Comparison of ENCODE assay signal across 1 cellular context in the genomic region with DNA sequence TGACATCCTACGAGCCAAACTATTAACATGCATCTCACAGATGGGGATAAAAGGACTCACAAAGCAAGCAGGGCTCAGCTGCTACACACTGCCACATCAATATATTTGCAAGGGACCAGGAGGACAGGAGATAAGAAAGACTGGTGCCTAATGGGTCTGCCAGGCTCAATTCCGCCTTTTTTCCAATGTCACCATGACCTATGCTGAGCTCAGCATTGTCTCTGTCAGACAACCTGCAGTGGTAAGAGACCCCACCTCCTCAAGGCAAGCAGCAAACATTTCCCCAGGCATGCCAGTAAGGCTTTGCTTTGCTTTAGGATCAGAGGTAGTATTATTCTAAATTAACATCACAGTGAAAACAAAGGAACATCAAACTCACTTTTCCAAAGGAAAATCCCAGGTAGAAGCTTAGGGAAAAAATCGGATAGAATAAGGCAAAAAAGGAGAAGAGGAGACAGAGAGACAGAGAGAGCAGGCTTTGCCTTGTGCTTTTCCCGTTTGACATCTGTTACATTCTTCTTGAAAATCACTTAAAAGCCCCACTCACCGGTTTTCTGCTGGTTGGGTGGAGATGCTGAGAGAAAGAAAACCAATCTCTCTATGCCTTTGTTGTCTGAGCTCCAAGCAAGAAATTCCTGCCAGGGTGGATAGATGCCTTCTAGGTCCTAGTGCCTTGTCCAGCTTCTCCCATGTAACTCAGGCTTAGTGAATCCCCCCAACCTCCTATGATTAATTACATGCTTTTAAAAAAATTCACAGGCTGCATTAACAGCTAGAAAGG.
TF ChIP-seq lines count a peak whose summit lies in the region.

A gene (minus strand): TSS at position 602 of the 781 bp plus-strand sequence. CDS start 1,794 bp downstream, outside the sequence.

TF ChIP-seq in WTC11, 78 proteins besides CTCF, POLR2A, EP300 and RAD21 (continued from another document):
- TF ChIP-seq, protein P1, sequence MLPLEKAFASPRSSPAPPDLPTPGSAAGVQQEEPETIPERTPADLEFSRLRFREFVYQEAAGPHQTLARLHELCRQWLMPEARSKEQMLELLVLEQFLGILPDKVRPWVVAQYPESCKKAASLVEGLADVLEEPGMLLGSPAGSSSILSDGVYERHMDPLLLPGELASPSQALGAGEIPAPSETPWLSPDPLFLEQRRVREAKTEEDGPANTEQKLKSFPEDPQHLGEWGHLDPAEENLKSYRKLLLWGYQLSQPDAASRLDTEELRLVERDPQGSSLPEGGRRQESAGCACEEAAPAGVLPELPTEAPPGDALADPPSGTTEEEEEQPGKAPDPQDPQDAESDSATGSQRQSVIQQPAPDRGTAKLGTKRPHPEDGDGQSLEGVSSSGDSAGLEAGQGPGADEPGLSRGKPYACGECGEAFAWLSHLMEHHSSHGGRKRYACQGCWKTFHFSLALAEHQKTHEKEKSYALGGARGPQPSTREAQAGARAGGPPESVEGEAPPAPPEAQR (CRISPR knock-in tag; IDR thresholded peaks at IDR 0.05): no peak
